In genomic region chr15:51405646-51406194, GRCh38 we compare ENCODE assay signal across 20 cellular contexts.
DNase-seq lines count a peak whose midpoint lies in the region; ATAC-seq, FAIRE-seq and TF ChIP-seq lines count a peak whose summit lies in the region.
"Had no signal": no experiment of that assay in that cellular context is flagged by ENCODE, and none has a peak within 500 bp of the region (broad histone marks: within the 10 kb centered on the region; RNA-seq: fewer than 3 reads in every experiment).

No MANE protein-coding gene starts in this region.

- H3K4me2 ChIP-seq in A549, result no peak overlapping the region
- H3K4me2 ChIP-seq in astrocyte (ENCODE audit: low read length), result peak overlapping the region; percentile 40
- H3K4me2 ChIP-seq: PC-9 had no signal

- no peak for TF ChIP-seq POLR2A in A549 (IDR thresholded peaks at IDR 0.05; ENCODE audit: low read length)

- TF ChIP-seq CTCF in A549 (IDR thresholded peaks at IDR 0.05) (no peak), astrocyte (IDR thresholded peaks at IDR 0.05; ENCODE audit: insufficient read depth, low read depth, low read length) (no peak)

- H3K4me1 ChIP-seq in A549, result no peaks in the 10 kb centered on the region
- no peaks in the 10 kb centered on the region for H3K4me1 ChIP-seq in astrocyte (ENCODE audit: insufficient read depth, low read length)
- H3K4me1 ChIP-seq: SJSA1 had no signal

- H3K27me3 Mint-ChIP-seq in astrocyte (ENCODE audit: low read depth, unreplicated experiment), result peaks cover 10% of the 10 kb centered on the region

- TF ChIP-seq RAD21 in A549 (conservative IDR thresholded peaks at IDR 0.05 in 1 of 2, IDR thresholded peaks at IDR 0.05 in 1 of 2), result no peak

- no peaks in the 10 kb centered on the region for H3K9me3 Mint-ChIP-seq in astrocyte (ENCODE audit: unreplicated experiment)

- H3K9me3 ChIP-seq in A549 (no peaks in the 10 kb centered on the region), astrocyte (ENCODE audit: insufficient read depth, low read depth, low read length) (no peaks in the 10 kb centered on the region)
- H3K9me3 ChIP-seq: SJSA1 had no signal

- no peak overlapping the region for H2AFZ ChIP-seq in astrocyte (ENCODE audit: low read depth, low read length)
- H2AFZ ChIP-seq: PC-9 had no signal

- TF ChIP-seq EP300 in A549 (IDR thresholded peaks at IDR 0.05), result no peak

- WGBS in A549 (ENCODE audit: missing lambda C conversion rate), result 75% methylated on average over 7 of the region's 7 CpGs

- H3K27ac ChIP-seq in A549, result no peak overlapping the region
- no peak overlapping the region for H3K27ac ChIP-seq in astrocyte (ENCODE audit: low read depth, low read length)
- H3K27ac ChIP-seq: HL-60, PC-9, SJSA1 had no signal

- FAIRE-seq in A549 (lab: Jason Lieb, UNC) (no peak), astrocyte (lab: Jason Lieb, UNC) (no peak)
- FAIRE-seq: A204.1, GM12878, HTR-8/SVneo had no signal

- no peaks in the 10 kb centered on the region for H3K79me2 ChIP-seq in astrocyte (ENCODE audit: insufficient read depth, low read length)

- H3K36me3 ChIP-seq in astrocyte (ENCODE audit: insufficient read depth, low read length), result no peaks in the 10 kb centered on the region
- H3K36me3 ChIP-seq: SJSA1 had no signal

- no peaks in the 10 kb centered on the region for H4K20me1 ChIP-seq in astrocyte (ENCODE audit: insufficient read depth, low read length)

- H3K4me1 Mint-ChIP-seq in astrocyte (ENCODE audit: low read depth, unreplicated experiment), result no peaks in the 10 kb centered on the region

- H3K4me3 ChIP-seq in A549 (no peak overlapping the region), astrocyte (ENCODE audit: insufficient read depth, low read depth, low read length) (no peak overlapping the region)
- H3K4me3 ChIP-seq: GM12878, PC-9, SJSA1 had no signal

- no peak overlapping the region for H3K27ac Mint-ChIP-seq in astrocyte (ENCODE audit: unreplicated experiment)

- CTCF ChIA-PET in A549 (lab: Yijun Ruan, JAX), result interaction anchor here (0.9 to 11.3 kb wide), 9 partner anchors 10 to 469 kb away, joined by 3 to 131 read pairs (median 5); no protein-coding TSS in a partner anchor

- no peaks in the 10 kb centered on the region for H3K36me3 Mint-ChIP-seq in astrocyte (ENCODE audit: low read depth, unreplicated experiment)

- DNase-seq in A549 (ENCODE audit: low read depth in 1 of 2, low spot score in 1 of 2), result no peak
- no peak for DNase-seq in astrocyte (ENCODE audit: low read depth)
- peak; percentile 22 for DNase-seq in ecto neural progenitor cell (ENCODE audit: low spot score)
- DNase-seq in medulla oblongata (ENCODE audit: extremely low spot score), result peak; percentile 35
- DNase-seq in stimulated activated naive CD4-positive, alpha-beta T cell treated with Interleukin-2 at 50 U/mL for 16 hours (lab: John Stamatoyannopoulos, UW), result no peak
- no peak for DNase-seq in NCI-H748 (lab: John Stamatoyannopoulos, UW; ENCODE audit: unreplicated experiment)
- DNase-seq: C1 segment of cervical spinal cord, DMS 273 treated with DMSO at 0.1 percent for 48 hours, GDM1, H7, NCI-H187 treated with DMSO at 0.1 percent for 48 hours, NCI-H526 treated with DMSO at 0.1 percent for 48 hours, PC-9 had no signal

- H3K9ac ChIP-seq in astrocyte (ENCODE audit: low read length), result no peak overlapping the region

- no peak for ATAC-seq in A549
- ATAC-seq in HG02840 (IDR thresholded peaks at IDR 0.05; ENCODE audit: low FRiP score, unreplicated experiment), result no peak
- no peak for ATAC-seq in GM19463 (IDR thresholded peaks at IDR 0.05; ENCODE audit: unreplicated experiment)
- ATAC-seq: GM12878 had no signal

- H3K27me3 ChIP-seq in astrocyte (ENCODE audit: insufficient read depth, low read length), result peaks cover 15% of the 10 kb centered on the region

- no peak overlapping the region for H3K4me3 Mint-ChIP-seq in astrocyte (ENCODE audit: unreplicated experiment)

- POLR2A ChIA-PET in A549 (lab: Yijun Ruan, JAX), result no interaction called here

TF ChIP-seq in A549, 52 proteins besides CTCF, POLR2A, EP300 and RAD21:
- TF ChIP-seq RNF2 (IDR thresholded peaks at IDR 0.05; ENCODE audit: borderline replicate concordance, low read depth) (peak; percentile 55; the same call in 1 of the 2 replicates), E2F6 (IDR thresholded peaks at IDR 0.05; ENCODE audit: borderline replicate concordance, low read depth) (no peak)
TF ChIP-seq in A549: peak in this region for 1.

Comparison
In these comparisons a context has a peak if more than half of its experiments do, and no peak if none do; other contexts are left out.
1. DNase-seq: peak in ecto neural progenitor cell (single experiment) and medulla oblongata (single experiment); none in A549 (0 of 2), astrocyte (single experiment), stimulated activated naive CD4-positive, alpha-beta T cell treated with Interleukin-2 at 50 U/mL for 16 hours (single experiment) and NCI-H748 (single experiment).